ENCODE assay signal across 13 cellular contexts in the genomic region with DNA sequence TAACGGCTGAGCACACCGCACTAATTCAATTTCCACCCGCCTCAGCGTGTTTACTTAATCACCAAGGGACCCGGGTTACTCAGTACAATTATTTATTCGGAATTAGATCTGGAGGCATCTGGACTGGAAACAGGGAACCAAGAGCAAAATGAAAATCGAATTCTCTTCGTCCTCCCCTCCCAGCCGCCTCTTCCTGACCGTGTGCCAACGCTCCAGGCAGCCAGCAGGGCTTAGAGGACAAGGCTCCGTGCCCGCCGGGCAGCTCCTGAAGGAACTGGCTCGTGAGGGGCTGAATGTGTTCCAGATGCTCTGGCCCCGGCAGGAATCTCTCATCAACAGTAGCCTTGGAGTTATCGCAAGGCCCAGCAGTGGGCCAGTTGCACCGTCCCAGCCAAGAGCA. TPM values are rescaled to one million over a fixed set of nuclear protein-coding genes. Genes with fewer than 3 reads are reported as not detected.
DNase-seq lines count a peak whose midpoint lies in the region; ATAC-seq, FAIRE-seq and TF ChIP-seq lines count a peak whose summit lies in the region.
"Had no signal": no experiment of that assay in that cellular context is flagged by ENCODE, and none has a peak within 500 bp of the region (broad histone marks: within the 10 kb centered on the region; RNA-seq: fewer than 3 reads in every experiment).

No MANE protein-coding gene starts in this region.

- no peak for ATAC-seq in GM18520 (IDR thresholded peaks at IDR 0.05; ENCODE audit: unreplicated experiment)
- ATAC-seq: T-cell had no signal

- H3K9ac ChIP-seq in astrocyte (ENCODE audit: low read length) (no peak overlapping the region), mesenchymal stem cell (ENCODE audit: low read length) (peak overlapping the region; percentile 67)

- H3K36me3 ChIP-seq in A673 (ENCODE audit: insufficient read depth, low read length, poor library complexity, severe bottlenecking) (no peaks in the 10 kb centered on the region), MG63 (no peaks in the 10 kb centered on the region), astrocyte (ENCODE audit: insufficient read depth, low read length) (no peaks in the 10 kb centered on the region), mesenchymal stem cell (ENCODE audit: control insufficient read depth in 1 of 2, insufficient read depth in 2 of 2, low read depth in 1 of 2, low read length in 2 of 2) (no peaks in the 10 kb centered on the region)
- H3K36me3 ChIP-seq: tibial nerve had no signal

- intact Hi-C loops in A673 (cut with micrococcal nuclease; ENCODE audit: unreplicated experiment) = no loop called here

- no peak overlapping the region for H3K27ac Mint-ChIP-seq in astrocyte (ENCODE audit: unreplicated experiment)

- no peaks in the 10 kb centered on the region for H3K36me3 Mint-ChIP-seq in astrocyte (ENCODE audit: low read depth, unreplicated experiment)
- H3K36me3 Mint-ChIP-seq: T-cell had no signal

- H3K4me2 ChIP-seq in astrocyte (ENCODE audit: low read length) (peak overlapping the region; percentile 79), mesenchymal stem cell (ENCODE audit: low read length, poor library complexity, severe bottlenecking) (no peak overlapping the region)

- no peak for TF ChIP-seq CTCF in A673 (conservative IDR thresholded peaks at IDR 0.05; ENCODE audit: low read depth, low read length)
- no peak for TF ChIP-seq CTCF in astrocyte (IDR thresholded peaks at IDR 0.05; ENCODE audit: insufficient read depth, low read depth, low read length)

- no peak overlapping the region for H3K18ac ChIP-seq in mesenchymal stem cell (ENCODE audit: low read depth in 1 of 2, low read length in 2 of 2)

- 80% methylated on average over 18 of the region's 18 CpGs for WGBS in mesenchymal stem cell

- H2BK5ac ChIP-seq in mesenchymal stem cell (ENCODE audit: low read depth, low read length, poor library complexity, severe bottlenecking) = no peak overlapping the region

- CTCF ChIA-PET in A673 (lab: Charles Lee) = no interaction called here

- peaks cover 4% of the 10 kb centered on the region for H3K4me1 Mint-ChIP-seq in astrocyte (ENCODE audit: low read depth, unreplicated experiment)
- H3K4me1 Mint-ChIP-seq: T-cell had no signal

- no peak overlapping the region for H3K27ac ChIP-seq in A673 (ENCODE audit: low read depth, low read length, poor library complexity, severe bottlenecking)
- H3K27ac ChIP-seq in astrocyte (ENCODE audit: low read depth, low read length) = no peak overlapping the region
- H3K27ac ChIP-seq in mesenchymal stem cell (ENCODE audit: low read length, poor library complexity, severe bottlenecking) = no peak overlapping the region
- H3K27ac ChIP-seq: tibial nerve had no signal

- H3K79me2 ChIP-seq in astrocyte (ENCODE audit: insufficient read depth, low read length) = no peaks in the 10 kb centered on the region

- peak; percentile 74 for DNase-seq in A673 (ENCODE audit: low spot score)
- DNase-seq in MG63 = peak; percentile 84
- no peak for DNase-seq in astrocyte (ENCODE audit: low read depth)
- DNase-seq in mesenchymal stem cell = no peak
- DNase-seq in activated naive CD4-positive, alpha-beta T cell treated with Interleukin-2 at 50 U/mL for 16 hours = no peak
- DNase-seq in NK-92 (lab: John Stamatoyannopoulos, UW; ENCODE audit: unreplicated experiment) = no peak
- no peak for DNase-seq in NCI-H187 (lab: John Stamatoyannopoulos, UW)
- DNase-seq: kidney; stimulated activated CD4-positive, alpha-beta T cell treated with anti-CD3 and anti-CD28 coated beads, Interleukin-15, amount 100 ng/mL, for 24 hours; T-cell had no signal

- no peaks in the 10 kb centered on the region for H3K79me1 ChIP-seq in mesenchymal stem cell (replicated peaks; ENCODE audit: low read length, poor library complexity, severe bottlenecking)

- H3K9me3 ChIP-seq in A673 (ENCODE audit: low read depth, low read length, poor library complexity, severe bottlenecking) (no peaks in the 10 kb centered on the region), MG63 (no peaks in the 10 kb centered on the region), astrocyte (ENCODE audit: insufficient read depth, low read depth, low read length) (no peaks in the 10 kb centered on the region), mesenchymal stem cell (ENCODE audit: control insufficient read depth, low read length) (no peaks in the 10 kb centered on the region)
- H3K9me3 ChIP-seq: tibial nerve had no signal

- H3K4me1 ChIP-seq in A673 (ENCODE audit: insufficient read depth, low read length, poor library complexity, severe bottlenecking) (peaks cover 13% of the 10 kb centered on the region), astrocyte (ENCODE audit: insufficient read depth, low read length) (peaks cover 9% of the 10 kb centered on the region), mesenchymal stem cell (ENCODE audit: control insufficient read depth, insufficient read depth, low read depth, low read length) (no peaks in the 10 kb centered on the region)

- BruUV-seq in A673 (replicated peaks; lab: Mats Ljungman, UMichigan) = no TSS peak

- H4K8ac ChIP-seq in mesenchymal stem cell (ENCODE audit: low read length) = no peak overlapping the region

- H2BK120ac ChIP-seq in mesenchymal stem cell (ENCODE audit: low read depth, low read length) = no peak overlapping the region

- no peak for FAIRE-seq in astrocyte (lab: Jason Lieb, UNC)
- FAIRE-seq: kidney had no signal

- POLR2A ChIA-PET in A673 (lab: Charles Lee; ENCODE audit: low non-redundant PET) = no interaction called here

- no peak overlapping the region for H3K4me3 Mint-ChIP-seq in astrocyte (ENCODE audit: unreplicated experiment)
- H3K4me3 Mint-ChIP-seq: IgD-negative memory B cell, T-cell had no signal

- H3K14ac ChIP-seq in mesenchymal stem cell (ENCODE audit: low read length in 2 of 2) = no peak overlapping the region

- no peaks in the 10 kb centered on the region for H4K20me1 ChIP-seq in astrocyte (ENCODE audit: insufficient read depth, low read length)

- no peaks in the 10 kb centered on the region for H3K27me3 ChIP-seq in A673 (replicated peaks; ENCODE audit: insufficient read depth, low read depth, low read length, poor library complexity)
- peaks cover 15% of the 10 kb centered on the region for H3K27me3 ChIP-seq in MG63
- H3K27me3 ChIP-seq in astrocyte (ENCODE audit: insufficient read depth, low read length) = peaks cover 45% of the 10 kb centered on the region
- peaks cover 39 to 53% of the 10 kb centered on the region in 2 experiments for H3K27me3 ChIP-seq in mesenchymal stem cell (ENCODE audit: control insufficient read depth in 1 of 2, insufficient read depth in 1 of 2, low read length in 2 of 2)

- H2AFZ ChIP-seq in astrocyte (ENCODE audit: low read depth, low read length) (peak overlapping the region; percentile 18), mesenchymal stem cell (ENCODE audit: low read depth, low read length) (no peak overlapping the region)

- H2AK5ac ChIP-seq in mesenchymal stem cell (ENCODE audit: low read length, severe bottlenecking) = no peak overlapping the region

- no peak overlapping the region for H4K91ac ChIP-seq in mesenchymal stem cell (ENCODE audit: low read length)

- no peak overlapping the region for H2BK12ac ChIP-seq in mesenchymal stem cell (ENCODE audit: low read length in 2 of 2)

- peaks cover 19% of the 10 kb centered on the region for H3K27me3 Mint-ChIP-seq in astrocyte (ENCODE audit: low read depth, unreplicated experiment)

- no peak overlapping the region for H2BK15ac ChIP-seq in mesenchymal stem cell (ENCODE audit: low read depth, poor library complexity, severe bottlenecking)

- no peak overlapping the region for H3K4ac ChIP-seq in mesenchymal stem cell (ENCODE audit: low read depth in 1 of 2, low read length in 2 of 2)

- H3K9me3 Mint-ChIP-seq in astrocyte (ENCODE audit: unreplicated experiment) = peaks cover 8% of the 10 kb centered on the region
- H3K9me3 Mint-ChIP-seq: IgD-negative memory B cell had no signal

- peak overlapping the region; percentile 38 for H3K4me3 ChIP-seq in A673 (ENCODE audit: low read depth, low read length, poor library complexity, severe bottlenecking)
- peak overlapping the region; percentile 35 for H3K4me3 ChIP-seq in MG63
- peak overlapping the region; percentile 28 for H3K4me3 ChIP-seq in astrocyte (ENCODE audit: insufficient read depth, low read depth, low read length)
- H3K4me3 ChIP-seq in mesenchymal stem cell (ENCODE audit: insufficient read depth in 1 of 2, low read depth in 1 of 2, low read length in 2 of 2) = peak overlapping the region in 1 of 2 experiments; percentile 74

- H3K23ac ChIP-seq in mesenchymal stem cell (ENCODE audit: low read length in 2 of 2) = no peak overlapping the region

RNA-seq across cellular contexts. Expression of a gene that starts 23.4 kb away (rescaled TPM):
- total RNA-seq in A673 (2021) (88.5 and 99.9 TPM in 2 replicates), astrocyte (59.6 and 67.0 TPM in 2 replicates)
- 44.9 and 49.3 TPM in 2 replicates for total RNA-seq in MG63 (2014; rRNA removed; shearing (Covaris generic); ENCODE audit: low replicate concordance)
- 60.8 TPM for polyA plus RNA-seq in mesenchymal stem cell (2013, experiment 1 of 2)
- 60.9 TPM for polyA plus RNA-seq in mesenchymal stem cell (2013, experiment 2 of 2)

Comparison
In these comparisons a context has a peak if more than half of its experiments do, and no peak if none do; other contexts are left out.
1. DNase-seq: peak in A673 (single experiment) and MG63 (single experiment); none in astrocyte (single experiment), mesenchymal stem cell (single experiment), activated naive CD4-positive, alpha-beta T cell treated with Interleukin-2 at 50 U/mL for 16 hours (single experiment), NK-92 (single experiment) and NCI-H187 (0 of 2).